In the genomic region with DNA sequence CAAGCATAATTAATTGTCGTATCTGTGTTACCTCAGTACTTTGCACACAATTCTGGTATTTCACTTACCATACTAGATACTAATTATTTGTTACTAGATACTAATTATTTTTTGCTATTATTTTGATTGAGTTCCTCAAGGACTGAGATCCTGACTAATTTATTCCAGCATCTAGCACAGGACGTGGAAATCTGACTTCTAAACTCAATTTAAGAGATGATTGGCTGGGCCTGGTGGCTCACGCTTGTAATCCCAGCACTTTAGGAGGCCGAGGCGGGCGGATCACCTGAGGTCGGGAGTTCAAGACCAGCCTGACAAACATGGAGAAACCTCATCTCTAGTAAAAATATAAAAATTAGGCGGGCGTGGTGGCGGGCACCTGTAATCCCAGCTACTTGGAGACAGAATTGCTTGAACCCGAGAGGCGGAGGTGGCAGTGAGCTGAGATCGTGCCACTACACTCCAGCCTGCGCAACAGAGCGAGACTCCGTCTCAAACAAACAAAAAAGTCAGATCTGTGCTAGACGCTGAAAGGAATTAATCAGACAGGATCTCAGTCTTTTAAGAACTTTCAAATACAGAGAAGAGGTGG, we compare ENCODE assay signal across 8 cellular contexts. TPM values are rescaled to one million over a fixed set of nuclear protein-coding genes. Genes with fewer than 3 reads are reported as not detected.
DNase-seq lines count a peak whose midpoint lies in the region; ATAC-seq, FAIRE-seq and TF ChIP-seq lines count a peak whose summit lies in the region.

No MANE protein-coding gene starts in this region.

- H3K79me2 ChIP-seq in fibroblast of lung (ENCODE audit: control insufficient read depth, insufficient read depth, low read length) = no peaks in the 10 kb centered on the region

- H3K4me3 ChIP-seq in fibroblast of lung (replicated peaks in 1 of 4; ENCODE audit: control extremely low read depth in 1 of 4, insufficient read depth in 1 of 4, low read depth in 3 of 4, low read length in 4 of 4) (peak overlapping the region; percentile 77 to 90 (median 88)), retinal pigment epithelial cell (ENCODE audit: low read length) (peak overlapping the region; percentile 66)

- H3K9ac ChIP-seq in fibroblast of lung (ENCODE audit: insufficient read depth, low read length) = peak overlapping the region; percentile 71

- H4K20me1 ChIP-seq in fibroblast of lung (ENCODE audit: control insufficient read depth, extremely low read depth, insufficient read depth, low read length) = no peaks in the 10 kb centered on the region

- ATAC-seq in SK-N-SH treated with all-trans-retinoic acid at 6 μM for 48 hours (peak; percentile 4), HG03457 (IDR thresholded peaks at IDR 0.05; ENCODE audit: unreplicated experiment) (no peak), HG03280 (IDR thresholded peaks at IDR 0.05; ENCODE audit: unreplicated experiment) (no peak)

- peak; percentile 33 for FAIRE-seq in GM18507 (lab: Jason Lieb, UNC)

- TF ChIP-seq CTCF in fibroblast of lung (conservative IDR thresholded peaks at IDR 0.05 in 1 of 2, IDR thresholded peaks at IDR 0.05 in 1 of 2; ENCODE audit: low read depth in 1 of 2, low read length in 2 of 2) (no peak), retinal pigment epithelial cell (conservative IDR thresholded peaks at IDR 0.05; ENCODE audit: low read depth, low read length) (no peak)

- DNase-seq in GM18507 (ENCODE audit: extremely low spot score, insufficient read length, low read depth) (no peak), fibroblast of lung (ENCODE audit: low read depth in 2 of 2) (no peak), retinal pigment epithelial cell (ENCODE audit: low read depth) (no peak), NCI-H774 (lab: John Stamatoyannopoulos, UW) (no peak), NCI-H2081 treated with DMSO at 0.1 percent for 48 hours (lab: John Stamatoyannopoulos, UW) (no peak)

- peak overlapping the region; percentile 86 for H3K4me2 ChIP-seq in fibroblast of lung (ENCODE audit: extremely low read depth, insufficient read depth, low read length)

- H3K27me3 ChIP-seq in fibroblast of lung (ENCODE audit: control insufficient read depth, insufficient read depth, low read length) = no peaks in the 10 kb centered on the region

- no peaks in the 10 kb centered on the region for H3K36me3 ChIP-seq in fibroblast of lung (ENCODE audit: control insufficient read depth, insufficient read depth, low read length)

- no peaks in the 10 kb centered on the region for H3K4me1 ChIP-seq in fibroblast of lung (ENCODE audit: control insufficient read depth, extremely low read depth, insufficient read depth, low read length)

- peak overlapping the region; percentile 92 for H3K27ac ChIP-seq in fibroblast of lung (ENCODE audit: insufficient read depth, low read length)

- H2AFZ ChIP-seq in fibroblast of lung (ENCODE audit: low read length) = peak overlapping the region; percentile 100

- H3K9me3 ChIP-seq in fibroblast of lung (ENCODE audit: control insufficient read depth, insufficient read depth, low read depth, low read length) = no peaks in the 10 kb centered on the region

TF ChIP-seq in SK-N-SH treated with all-trans-retinoic acid at 6 μM for 48 hours, 23 proteins besides CTCF, POLR2A, EP300 and RAD21:
- no peak for TF ChIP-seq ZC3H10 (CRISPR knock-in tag; IDR thresholded peaks at IDR 0.05)
- TF ChIP-seq ARNTL (CRISPR knock-in tag; IDR thresholded peaks at IDR 0.05; ENCODE audit: borderline replicate concordance, low read depth) = no peak
- no peak for TF ChIP-seq ZFP3 (CRISPR knock-in tag; IDR thresholded peaks at IDR 0.05)
- no peak for TF ChIP-seq BACH2 (CRISPR knock-in tag; IDR thresholded peaks at IDR 0.05; ENCODE audit: borderline replicate concordance)
- TF ChIP-seq, protein P1, sequence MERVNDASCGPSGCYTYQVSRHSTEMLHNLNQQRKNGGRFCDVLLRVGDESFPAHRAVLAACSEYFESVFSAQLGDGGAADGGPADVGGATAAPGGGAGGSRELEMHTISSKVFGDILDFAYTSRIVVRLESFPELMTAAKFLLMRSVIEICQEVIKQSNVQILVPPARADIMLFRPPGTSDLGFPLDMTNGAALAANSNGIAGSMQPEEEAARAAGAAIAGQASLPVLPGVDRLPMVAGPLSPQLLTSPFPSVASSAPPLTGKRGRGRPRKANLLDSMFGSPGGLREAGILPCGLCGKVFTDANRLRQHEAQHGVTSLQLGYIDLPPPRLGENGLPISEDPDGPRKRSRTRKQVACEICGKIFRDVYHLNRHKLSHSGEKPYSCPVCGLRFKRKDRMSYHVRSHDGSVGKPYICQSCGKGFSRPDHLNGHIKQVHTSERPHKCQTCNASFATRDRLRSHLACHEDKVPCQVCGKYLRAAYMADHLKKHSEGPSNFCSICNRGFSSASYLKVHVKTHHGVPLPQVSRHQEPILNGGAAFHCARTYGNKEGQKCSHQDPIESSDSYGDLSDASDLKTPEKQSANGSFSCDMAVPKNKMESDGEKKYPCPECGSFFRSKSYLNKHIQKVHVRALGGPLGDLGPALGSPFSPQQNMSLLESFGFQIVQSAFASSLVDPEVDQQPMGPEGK (CRISPR knock-in tag; IDR thresholded peaks at IDR 0.05; ENCODE audit: borderline replicate concordance) = no peak
- no peak for TF ChIP-seq ZNF8 (CRISPR knock-in tag; IDR thresholded peaks at IDR 0.05)
- no peak for TF ChIP-seq PPARA (CRISPR knock-in tag; IDR thresholded peaks at IDR 0.05; ENCODE audit: borderline replicate concordance)
- TF ChIP-seq ZFP30 (CRISPR knock-in tag; IDR thresholded peaks at IDR 0.05) = no peak
- no peak for TF ChIP-seq RARB (CRISPR knock-in tag; IDR thresholded peaks at IDR 0.05)
- no peak for TF ChIP-seq TCF4 (CRISPR knock-in tag; IDR thresholded peaks at IDR 0.05; ENCODE audit: borderline replicate concordance)
- no peak for TF ChIP-seq ESRRG (CRISPR knock-in tag; IDR thresholded peaks at IDR 0.05)
- no peak for TF ChIP-seq ZNF70 (CRISPR knock-in tag; IDR thresholded peaks at IDR 0.05)
- no peak for TF ChIP-seq CSDC2 (CRISPR knock-in tag; IDR thresholded peaks at IDR 0.05)
- no peak for TF ChIP-seq OSR1 (CRISPR knock-in tag; IDR thresholded peaks at IDR 0.05)
- TF ChIP-seq, protein P2, sequence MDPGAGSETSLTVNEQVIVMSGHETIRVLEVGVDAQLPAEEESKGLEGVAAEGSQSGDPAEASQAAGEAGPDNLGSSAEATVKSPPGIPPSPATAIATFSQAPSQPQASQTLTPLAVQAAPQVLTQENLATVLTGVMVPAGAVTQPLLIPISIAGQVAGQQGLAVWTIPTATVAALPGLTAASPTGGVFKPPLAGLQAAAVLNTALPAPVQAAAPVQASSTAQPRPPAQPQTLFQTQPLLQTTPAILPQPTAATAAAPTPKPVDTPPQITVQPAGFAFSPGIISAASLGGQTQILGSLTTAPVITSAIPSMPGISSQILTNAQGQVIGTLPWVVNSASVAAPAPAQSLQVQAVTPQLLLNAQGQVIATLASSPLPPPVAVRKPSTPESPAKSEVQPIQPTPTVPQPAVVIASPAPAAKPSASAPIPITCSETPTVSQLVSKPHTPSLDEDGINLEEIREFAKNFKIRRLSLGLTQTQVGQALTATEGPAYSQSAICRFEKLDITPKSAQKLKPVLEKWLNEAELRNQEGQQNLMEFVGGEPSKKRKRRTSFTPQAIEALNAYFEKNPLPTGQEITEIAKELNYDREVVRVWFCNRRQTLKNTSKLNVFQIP (CRISPR knock-in tag; IDR thresholded peaks at IDR 0.05; ENCODE audit: borderline replicate concordance, low read depth) = no peak

RNA-seq across cellular contexts. Expression of a gene that starts 0.5 kb away (rescaled TPM):
- total RNA-seq in fibroblast of lung = 25.4 and 32.9 TPM in 2 replicates
- 46.2 and 46.3 TPM in 2 replicates for polyA plus RNA-seq in fibroblast of lung
- 41.4 and 47.0 TPM in 2 replicates for polyA plus RNA-seq in fibroblast of lung (2012)
- polyA minus RNA-seq in fibroblast of lung (ENCODE audit: low replicate concordance) = 0.90 and 7.2 TPM in 2 replicates

RNA-seq across cellular contexts. Expression of a gene that starts 26.3 kb away (rescaled TPM):
- total RNA-seq in fibroblast of lung = 74.2 and 103 TPM in 2 replicates
- 182 and 255 TPM in 2 replicates for polyA plus RNA-seq in fibroblast of lung
- 63.3 and 90.7 TPM in 2 replicates for polyA plus RNA-seq in fibroblast of lung (2012)
- 17.4 and 24.6 TPM in 2 replicates for polyA minus RNA-seq in fibroblast of lung (ENCODE audit: low replicate concordance)
